27 cellular contexts compared by ENCODE assay signal in the genomic region with DNA sequence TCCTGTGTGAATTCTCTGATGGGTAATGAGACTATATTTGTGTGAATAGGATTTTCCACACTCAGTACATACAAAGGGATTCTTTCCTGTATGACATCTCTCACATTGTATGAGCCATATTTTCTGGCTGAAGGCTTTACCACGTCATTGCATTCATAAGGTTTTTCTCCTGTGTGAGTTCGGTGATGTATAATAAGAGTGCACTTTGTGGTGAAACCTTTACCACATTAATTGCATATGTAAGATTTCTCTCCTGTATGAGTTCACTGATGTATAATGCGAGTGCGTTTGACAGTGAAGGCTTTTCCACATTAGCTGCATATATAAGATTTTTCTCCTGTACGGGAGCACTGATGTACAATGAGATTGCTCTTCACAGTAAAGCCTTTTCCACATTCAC.
"Had no signal": no experiment of that assay in that cellular context is flagged by ENCODE, and none has a peak within 500 bp of the region (broad histone marks: within the 10 kb centered on the region; RNA-seq: fewer than 3 reads in every experiment).

No MANE protein-coding gene starts in this region.

- H3K4me1 ChIP-seq: left ventricle myocardium inferior, pancreas, prostate gland, stomach, testis, thyroid gland, transverse colon, upper lobe of right lung had no signal

- H3K27me3 ChIP-seq: pancreas, stomach, testis, thyroid gland, transverse colon, upper lobe of right lung had no signal

- DNase-seq: hypothalamus; immature natural killer cell; islet precursor cell; left ventricle myocardium inferior; mesendoderm; naive B cell; natural killer cell; nephron progenitor cell; nucleus accumbens; pancreas; posterior cingulate gyrus; right cardiac atrium; stimulated activated CD4-positive, alpha-beta T cell treated with anti-CD3 and anti-CD28 coated beads, Interleukin-12 subunit alpha, Interleukin-12 subunit beta, amount 100 ng/mL, for 4 hours; stimulated activated CD4-positive, alpha-beta T cell treated with anti-CD3 and anti-CD28 coated beads, Interleukin-15, amount 100 ng/mL, for 24 hours; stimulated activated CD4-positive, alpha-beta T cell treated with anti-CD3 and anti-CD28 coated beads, Interleukin-2, amount 100 ng/mL, for 24 hours; stimulated activated CD4-positive, alpha-beta T cell treated with anti-CD3 and anti-CD28 coated beads, Interleukin-4, amount 100 ng/mL, for 1 hour; stimulated activated naive B cell treated with anti-CD40 and anti-IgM and Interleukin-4, amounts not matched to agents 10 μg/mL and 1 μg/mL and 100 μg/mL, for 72 hours; stimulated activated naive CD8-positive, alpha-beta T cell treated with anti-CD3 and anti-CD28 coated beads, Interleukin-15, Interleukin-2, amounts not matched to agents 100 U/mL and 50 U/mL, for 24 hours; stomach; testis; thyroid gland; transverse colon; upper lobe of right lung had no signal

- H3K27ac ChIP-seq: left ventricle myocardium inferior, pancreas, prostate gland, skin epidermis, stomach, testis, thyroid gland, transverse colon, upper lobe of right lung had no signal

- H3K9me3 ChIP-seq: left ventricle myocardium inferior, pancreas, prostate gland, testis, thyroid gland, upper lobe of right lung had no signal

- H3K4me3 ChIP-seq: left ventricle myocardium inferior, lung, pancreas, prostate gland, skin epidermis, stomach, testis, thyroid gland, transverse colon, upper lobe of right lung had no signal

- ATAC-seq: natural killer cell; pancreas; right cardiac atrium; sciatic nerve; stimulated activated naive B cell treated with anti-CD40 and anti-IgM and Interleukin-4, amounts not matched to agents 10 μg/mL and 1 μg/mL and 100 μg/mL, for 72 hours; stimulated activated naive CD8-positive, alpha-beta T cell treated with anti-CD3 and anti-CD28 coated beads, Interleukin-15, Interleukin-2, amounts not matched to agents 100 U/mL and 50 U/mL, for 24 hours; upper lobe of right lung had no signal

- H3K36me3 ChIP-seq: left ventricle myocardium inferior, pancreas, prostate gland, stomach, thyroid gland, transverse colon, upper lobe of right lung had no signal
